Comparison of ENCODE assay signal across 10 cellular contexts in the genomic region with DNA sequence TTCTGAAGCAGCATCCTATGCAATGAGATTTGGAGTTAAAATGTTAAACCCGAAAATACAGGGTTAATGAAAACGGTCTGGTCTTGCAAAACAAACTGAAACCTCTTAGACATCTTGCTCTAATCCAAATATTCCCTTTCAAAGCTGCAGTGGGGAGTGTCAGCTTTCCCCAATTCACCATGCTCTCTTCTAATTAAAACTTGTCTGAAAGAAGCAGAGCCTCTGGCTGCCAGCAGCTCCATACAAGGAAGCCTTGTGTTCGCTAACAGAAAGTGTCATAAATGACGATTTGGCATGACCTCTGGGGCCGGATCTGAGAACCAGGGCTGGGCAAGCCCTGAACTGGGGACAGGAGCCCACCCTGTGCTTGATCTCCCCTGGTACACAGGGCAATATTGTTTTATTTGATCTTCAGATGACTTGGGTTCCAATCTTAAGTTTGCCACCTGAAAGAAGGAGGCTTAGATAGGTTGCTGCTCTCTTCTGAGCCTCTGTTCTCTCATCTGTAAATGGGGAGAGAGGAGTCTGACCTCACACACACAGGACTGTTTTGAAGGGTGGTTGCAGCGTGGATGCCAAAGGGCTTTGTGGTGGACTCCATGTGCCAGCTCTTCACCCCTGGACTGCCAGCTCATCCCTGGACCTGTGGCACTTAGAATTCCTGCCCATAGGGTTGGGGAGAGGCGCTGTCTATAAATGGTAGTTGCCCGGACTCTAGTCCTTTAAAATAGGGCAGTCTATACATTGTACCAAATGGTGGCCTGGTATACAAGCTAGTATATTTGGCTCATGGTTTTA. TPM values are rescaled to one million over a fixed set of nuclear protein-coding genes. Genes with fewer than 3 reads are reported as not detected.
DNase-seq lines count a peak whose midpoint lies in the region; ATAC-seq and TF ChIP-seq lines count a peak whose summit lies in the region.
"Had no signal": no experiment of that assay in that cellular context is flagged by ENCODE, and none has a peak within 500 bp of the region (broad histone marks: within the 10 kb centered on the region; RNA-seq: fewer than 3 reads in every experiment).

No MANE protein-coding gene starts in this region.

- peak overlapping the region; percentile 59 for H3K27ac Mint-ChIP-seq in activated T-cell treated with anti-CD3 and anti-CD28 coated beads, Interleukin-2, amount 50 U/mL, for 24 hours
- no peak overlapping the region for H3K27ac Mint-ChIP-seq in activated T-helper 2 cell treated with anti-CD3 and anti-CD28 coated beads, Interferon-gamma antibody, Interleukin-2, Interleukin-4, amounts not matched to agents 10 μg/mL and 5 μg/mL and 100 μg/mL, durations not matched to agents 14 hours and 24 hours and 36 hours
- no peak overlapping the region for H3K27ac Mint-ChIP-seq in memory B cell

- no peak for DNase-seq in activated T-cell treated with anti-CD3 and anti-CD28 coated beads, Interleukin-2, amount 50 U/mL, for 24 hours
- no peak for DNase-seq in activated T-cell treated with anti-CD3 and anti-CD28 coated beads for 4 hours
- DNase-seq in activated T-helper 2 cell treated with anti-CD3 and anti-CD28 coated beads, Interferon-gamma antibody, Interleukin-2, Interleukin-4, amounts not matched to agents 10 μg/mL and 5 μg/mL and 100 μg/mL, durations not matched to agents 14 hours and 24 hours and 36 hours (ENCODE audit: low spot score): no peak
- no peak for DNase-seq in memory B cell (ENCODE audit: low spot score in 2 of 2)
- DNase-seq in superior temporal gyrus (ENCODE audit: extremely low spot score): peak; percentile 57
- DNase-seq in ACHN: no peak
- DNase-seq: GDM1; stimulated activated naive CD4-positive, alpha-beta T cell had no signal

- peaks cover 46% of the 10 kb centered on the region for H3K4me1 Mint-ChIP-seq in activated T-cell treated with anti-CD3 and anti-CD28 coated beads, Interleukin-2, amount 50 U/mL, for 24 hours (ENCODE audit: low read depth)
- peaks cover 28% of the 10 kb centered on the region for H3K4me1 Mint-ChIP-seq in activated T-helper 2 cell treated with anti-CD3 and anti-CD28 coated beads, Interferon-gamma antibody, Interleukin-2, Interleukin-4, amounts not matched to agents 10 μg/mL and 5 μg/mL and 100 μg/mL, durations not matched to agents 14 hours and 24 hours and 36 hours (ENCODE audit: low read depth)
- H3K4me1 Mint-ChIP-seq in memory B cell: peaks cover 20% of the 10 kb centered on the region

- H3K27me3 Mint-ChIP-seq in activated T-cell treated with anti-CD3 and anti-CD28 coated beads, Interleukin-2, amount 50 U/mL, for 24 hours: no peaks in the 10 kb centered on the region
- H3K27me3 Mint-ChIP-seq in activated T-helper 2 cell treated with anti-CD3 and anti-CD28 coated beads, Interferon-gamma antibody, Interleukin-2, Interleukin-4, amounts not matched to agents 10 μg/mL and 5 μg/mL and 100 μg/mL, durations not matched to agents 14 hours and 24 hours and 36 hours (ENCODE audit: low read depth): no peaks in the 10 kb centered on the region
- no peaks in the 10 kb centered on the region for H3K27me3 Mint-ChIP-seq in memory B cell

- ATAC-seq in memory B cell (ENCODE audit: low read depth) (no peak), HG02678 (IDR thresholded peaks at IDR 0.05; ENCODE audit: unreplicated experiment) (no peak), SK-N-SH treated with all-trans-retinoic acid at 6 μM for 48 hours (no peak)

- intact Hi-C loops in activated T-helper 2 cell treated with anti-CD3 and anti-CD28 coated beads, Interferon-gamma antibody, Interleukin-2, Interleukin-4, amounts not matched to agents 10 μg/mL and 5 μg/mL and 100 μg/mL, durations not matched to agents 14 hours and 24 hours and 36 hours (cut with micrococcal nuclease): no loop called here

- no peaks in the 10 kb centered on the region for H3K9me3 Mint-ChIP-seq in activated T-cell treated with anti-CD3 and anti-CD28 coated beads, Interleukin-2, amount 50 U/mL, for 24 hours
- H3K9me3 Mint-ChIP-seq in activated T-helper 2 cell treated with anti-CD3 and anti-CD28 coated beads, Interferon-gamma antibody, Interleukin-2, Interleukin-4, amounts not matched to agents 10 μg/mL and 5 μg/mL and 100 μg/mL, durations not matched to agents 14 hours and 24 hours and 36 hours: no peaks in the 10 kb centered on the region
- no peaks in the 10 kb centered on the region for H3K9me3 Mint-ChIP-seq in memory B cell

- H3K36me3 Mint-ChIP-seq in activated T-cell treated with anti-CD3 and anti-CD28 coated beads, Interleukin-2, amount 50 U/mL, for 24 hours (ENCODE audit: low read depth): peaks cover 67% of the 10 kb centered on the region
- H3K36me3 Mint-ChIP-seq in activated T-helper 2 cell treated with anti-CD3 and anti-CD28 coated beads, Interferon-gamma antibody, Interleukin-2, Interleukin-4, amounts not matched to agents 10 μg/mL and 5 μg/mL and 100 μg/mL, durations not matched to agents 14 hours and 24 hours and 36 hours (ENCODE audit: low read depth): peaks cover 62% of the 10 kb centered on the region
- H3K36me3 Mint-ChIP-seq in memory B cell: peaks cover 22% of the 10 kb centered on the region

- in situ Hi-C loops in ACHN (cut with HindIII; ENCODE audit: low pct_ligation_motif_present, low pct_unique_long_range_greater_than_20kb, low sequenced_read_pairs): no loop called here

- peak overlapping the region; percentile 87 for H3K4me3 Mint-ChIP-seq in activated T-cell treated with anti-CD3 and anti-CD28 coated beads, Interleukin-2, amount 50 U/mL, for 24 hours
- H3K4me3 Mint-ChIP-seq in activated T-helper 2 cell treated with anti-CD3 and anti-CD28 coated beads, Interferon-gamma antibody, Interleukin-2, Interleukin-4, amounts not matched to agents 10 μg/mL and 5 μg/mL and 100 μg/mL, durations not matched to agents 14 hours and 24 hours and 36 hours (ENCODE audit: low read depth): peak overlapping the region; percentile 26
- H3K4me3 Mint-ChIP-seq in memory B cell: peak overlapping the region; percentile 86

TF ChIP-seq in SK-N-SH treated with all-trans-retinoic acid at 6 μM for 48 hours, 23 proteins besides CTCF, POLR2A, EP300 and RAD21:
- no peak for TF ChIP-seq ZNF70 (CRISPR knock-in tag; IDR thresholded peaks at IDR 0.05)
- TF ChIP-seq TCF4 (CRISPR knock-in tag; IDR thresholded peaks at IDR 0.05; ENCODE audit: borderline replicate concordance): no peak
- TF ChIP-seq ZFP3 (CRISPR knock-in tag; IDR thresholded peaks at IDR 0.05): no peak
- no peak for TF ChIP-seq PPARA (CRISPR knock-in tag; IDR thresholded peaks at IDR 0.05; ENCODE audit: borderline replicate concordance)
- no peak for TF ChIP-seq BACH2 (CRISPR knock-in tag; IDR thresholded peaks at IDR 0.05; ENCODE audit: borderline replicate concordance)
- TF ChIP-seq ZNF8 (CRISPR knock-in tag; IDR thresholded peaks at IDR 0.05): no peak
- TF ChIP-seq ZFP30 (CRISPR knock-in tag; IDR thresholded peaks at IDR 0.05): no peak
- no peak for TF ChIP-seq ISL1 (CRISPR knock-in tag; IDR thresholded peaks at IDR 0.05)
TF ChIP-seq in SK-N-SH treated with all-trans-retinoic acid at 6 μM for 48 hours: peak in this region for 0.

RNA-seq across cellular contexts. Expression of a gene that starts 7.8 kb away (rescaled TPM):
- total RNA-seq in activated T-helper 2 cell treated with anti-CD3 and anti-CD28 coated beads, Interferon-gamma antibody, Interleukin-2, Interleukin-4, amounts not matched to agents 10 μg/mL and 5 μg/mL and 100 μg/mL, durations not matched to agents 14 hours and 24 hours and 36 hours: 72.7 and 74.1 TPM in 2 replicates

RNA-seq across cellular contexts. Expression of a gene that starts 27.1 kb away (rescaled TPM):
- 51.1 and 52.2 TPM in 2 replicates for total RNA-seq in activated T-helper 2 cell treated with anti-CD3 and anti-CD28 coated beads, Interferon-gamma antibody, Interleukin-2, Interleukin-4, amounts not matched to agents 10 μg/mL and 5 μg/mL and 100 μg/mL, durations not matched to agents 14 hours and 24 hours and 36 hours

RNA-seq across cellular contexts. Expression of a gene that starts 44.7 kb away (rescaled TPM):
- total RNA-seq in activated T-helper 2 cell treated with anti-CD3 and anti-CD28 coated beads, Interferon-gamma antibody, Interleukin-2, Interleukin-4, amounts not matched to agents 10 μg/mL and 5 μg/mL and 100 μg/mL, durations not matched to agents 14 hours and 24 hours and 36 hours: 15.7 and 16.3 TPM in 2 replicates

Comparison
In these comparisons a context has a peak if more than half of its experiments do, and no peak if none do; other contexts are left out.
1. H3K4me3 Mint-ChIP-seq: peak in every context shown above with its lines; median percentile 87 in activated T-cell treated with anti-CD3 and anti-CD28 coated beads, Interleukin-2, amount 50 U/mL, for 24 hours; 86 in memory B cell; 26 in activated T-helper 2 cell treated with anti-CD3 and anti-CD28 coated beads, Interferon-gamma antibody, Interleukin-2, Interleukin-4, amounts not matched to agents 10 μg/mL and 5 μg/mL and 100 μg/mL, durations not matched to agents 14 hours and 24 hours and 36 hours.